In genomic region chr16:89349947-89350633, GRCh38 we compare ENCODE assay signal across 17 cellular contexts.
A peak's percentile ranks its signal among the peaks of the same experiment; 100 is the strongest.
DNase-seq lines count a peak whose midpoint lies in the region; ATAC-seq and TF ChIP-seq lines count a peak whose summit lies in the region.
"Had no signal": no experiment of that assay in that cellular context is flagged by ENCODE, and none has a peak within 500 bp of the region (broad histone marks: within the 10 kb centered on the region; RNA-seq: fewer than 3 reads in every experiment).

No MANE protein-coding gene starts in this region.

- CTCF ChIA-PET in activated naive CD4-positive, alpha-beta T cell treated with anti-CD3 and anti-CD28 coated beads, Interleukin-2, amount 10 ng/mL, durations not matched to agents 7 days and 5 days (lab: Charles Lee), result interaction anchor here (1.1 kb wide), 1 partner anchor 15 kb away, joined by 4 read pairs; no protein-coding TSS in a partner anchor

- H3K4me3 Mint-ChIP-seq in activated naive CD4-positive, alpha-beta T cell treated with anti-CD3 and anti-CD28 coated beads, Interleukin-2, amount 10 ng/mL, durations not matched to agents 7 days and 5 days, result no peak overlapping the region
- peak overlapping the region; percentile 41 for H3K4me3 Mint-ChIP-seq in T-helper 2 cell treated with Interferon-gamma antibody and Interleukin-4, amounts not matched to agents 5 μg/mL and 100 μg/mL, for 36 hours
- H3K4me3 Mint-ChIP-seq in effector memory CD8-positive, alpha-beta T cell, result peak overlapping the region; percentile 37 to 39
- no peak overlapping the region for H3K4me3 Mint-ChIP-seq in type B pancreatic cell

- no peak for DNase-seq in activated naive CD4-positive, alpha-beta T cell treated with anti-CD3 and anti-CD28 coated beads, Interleukin-2, amount 10 ng/mL, durations not matched to agents 7 days and 5 days
- DNase-seq in activated naive CD4-positive, alpha-beta T cell (lab: John Stamatoyannopoulos, UW), result no peak
- DNase-seq in T-helper 2 cell treated with Interferon-gamma antibody and Interleukin-4, amounts not matched to agents 5 μg/mL and 100 μg/mL, for 36 hours (ENCODE audit: low spot score), result peak; percentile 45
- no peak for DNase-seq in effector memory CD8-positive, alpha-beta T cell
- DNase-seq in type B pancreatic cell (ENCODE audit: extremely low spot score, unreplicated experiment) (no peak), HuH-7.5 (ENCODE audit: low spot score) (no peak)
- DNase-seq: activated CD4-positive, CD25-positive, alpha-beta regulatory T cell; activated gamma-delta T cell; DMS 273 treated with DMSO at 0.1 percent for 48 hours; effector memory CD4-positive, alpha-beta T cell; left ventricle myocardium superior; NCI-H1694 treated with DMSO at 0.1 percent for 48 hours; NCI-H524; testis had no signal

- no peaks in the 10 kb centered on the region for H3K27me3 Mint-ChIP-seq in activated naive CD4-positive, alpha-beta T cell treated with anti-CD3 and anti-CD28 coated beads, Interleukin-2, amount 10 ng/mL, durations not matched to agents 7 days and 5 days
- no peaks in the 10 kb centered on the region for H3K27me3 Mint-ChIP-seq in T-helper 2 cell treated with Interferon-gamma antibody and Interleukin-4, amounts not matched to agents 5 μg/mL and 100 μg/mL, for 36 hours (ENCODE audit: low read depth)
- H3K27me3 Mint-ChIP-seq in effector memory CD8-positive, alpha-beta T cell, result no peaks in the 10 kb centered on the region
- H3K27me3 Mint-ChIP-seq in type B pancreatic cell, result no peaks in the 10 kb centered on the region
- H3K27me3 Mint-ChIP-seq: T-cell had no signal

- peaks cover 33% of the 10 kb centered on the region for H3K36me3 Mint-ChIP-seq in activated naive CD4-positive, alpha-beta T cell treated with anti-CD3 and anti-CD28 coated beads, Interleukin-2, amount 10 ng/mL, durations not matched to agents 7 days and 5 days
- peaks cover 15% of the 10 kb centered on the region for H3K36me3 Mint-ChIP-seq in T-helper 2 cell treated with Interferon-gamma antibody and Interleukin-4, amounts not matched to agents 5 μg/mL and 100 μg/mL, for 36 hours (ENCODE audit: low read depth)
- H3K36me3 Mint-ChIP-seq in effector memory CD8-positive, alpha-beta T cell (ENCODE audit: insufficient read depth), result peaks cover 23% of the 10 kb centered on the region
- peaks cover 4% of the 10 kb centered on the region for H3K36me3 Mint-ChIP-seq in type B pancreatic cell

- peak overlapping the region; percentile 53 for H3K27ac Mint-ChIP-seq in activated naive CD4-positive, alpha-beta T cell treated with anti-CD3 and anti-CD28 coated beads, Interleukin-2, amount 10 ng/mL, durations not matched to agents 7 days and 5 days
- peak overlapping the region; percentile 58 for H3K27ac Mint-ChIP-seq in T-helper 2 cell treated with Interferon-gamma antibody and Interleukin-4, amounts not matched to agents 5 μg/mL and 100 μg/mL, for 36 hours
- H3K27ac Mint-ChIP-seq in effector memory CD8-positive, alpha-beta T cell, result peak overlapping the region; percentile 30 to 68
- H3K27ac Mint-ChIP-seq in type B pancreatic cell, result peak overlapping the region; percentile 3

- peaks cover 69% of the 10 kb centered on the region for H3K4me1 Mint-ChIP-seq in activated naive CD4-positive, alpha-beta T cell treated with anti-CD3 and anti-CD28 coated beads, Interleukin-2, amount 10 ng/mL, durations not matched to agents 7 days and 5 days
- peaks cover 51% of the 10 kb centered on the region for H3K4me1 Mint-ChIP-seq in T-helper 2 cell treated with Interferon-gamma antibody and Interleukin-4, amounts not matched to agents 5 μg/mL and 100 μg/mL, for 36 hours (ENCODE audit: low read depth)
- H3K4me1 Mint-ChIP-seq in effector memory CD8-positive, alpha-beta T cell (ENCODE audit: low read depth in 2 of 2), result peaks cover 66 to 76% of the 10 kb centered on the region in 2 donors
- H3K4me1 Mint-ChIP-seq in type B pancreatic cell (ENCODE audit: unreplicated experiment), result peaks cover 52% of the 10 kb centered on the region

- no peak for TF ChIP-seq CTCF in type B pancreatic cell (conservative IDR thresholded peaks at IDR 0.05)

- ATAC-seq in effector memory CD8-positive, alpha-beta T cell (replicated peaks), result peak; percentile 26
- ATAC-seq in GM19455 (IDR thresholded peaks at IDR 0.05; ENCODE audit: unreplicated experiment), result no peak
- no peak for ATAC-seq in GM18498 (IDR thresholded peaks at IDR 0.05; ENCODE audit: unreplicated experiment)
- ATAC-seq: left ventricle myocardium superior had no signal

- H3K9me3 Mint-ChIP-seq in activated naive CD4-positive, alpha-beta T cell treated with anti-CD3 and anti-CD28 coated beads, Interleukin-2, amount 10 ng/mL, durations not matched to agents 7 days and 5 days, result no peaks in the 10 kb centered on the region
- no peaks in the 10 kb centered on the region for H3K9me3 Mint-ChIP-seq in T-helper 2 cell treated with Interferon-gamma antibody and Interleukin-4, amounts not matched to agents 5 μg/mL and 100 μg/mL, for 36 hours
- H3K9me3 Mint-ChIP-seq in effector memory CD8-positive, alpha-beta T cell, result no peaks in the 10 kb centered on the region
- no peaks in the 10 kb centered on the region for H3K9me3 Mint-ChIP-seq in type B pancreatic cell
- H3K9me3 Mint-ChIP-seq: T-cell had no signal

Comparison
In these comparisons a context has a peak if more than half of its experiments do, and no peak if none do; other contexts are left out.
1. H3K27ac Mint-ChIP-seq: peak in every context shown above with its lines; median percentile 58 in T-helper 2 cell treated with Interferon-gamma antibody and Interleukin-4, amounts not matched to agents 5 μg/mL and 100 μg/mL, for 36 hours; 53 in activated naive CD4-positive, alpha-beta T cell treated with anti-CD3 and anti-CD28 coated beads, Interleukin-2, amount 10 ng/mL, durations not matched to agents 7 days and 5 days; 49 in effector memory CD8-positive, alpha-beta T cell; 3 in type B pancreatic cell.
2. H3K4me3 Mint-ChIP-seq: peak in T-helper 2 cell treated with Interferon-gamma antibody and Interleukin-4, amounts not matched to agents 5 μg/mL and 100 μg/mL, for 36 hours (single experiment) and effector memory CD8-positive, alpha-beta T cell (2 of 2); none in activated naive CD4-positive, alpha-beta T cell treated with anti-CD3 and anti-CD28 coated beads, Interleukin-2, amount 10 ng/mL, durations not matched to agents 7 days and 5 days (single experiment) and type B pancreatic cell (single experiment).